In genomic region chr17:61554209-61554608, GRCh38 we compare ENCODE assay signal across 33 cellular contexts. TPM values are rescaled to one million over a fixed set of nuclear protein-coding genes. Genes with fewer than 3 reads are reported as not detected.
"Had no signal": no experiment of that assay in that cellular context is flagged by ENCODE, and none has a peak within 500 bp of the region (broad histone marks: within the 10 kb centered on the region; RNA-seq: fewer than 3 reads in every experiment).

No MANE protein-coding gene starts in this region.

- H3K4me3 ChIP-seq: ascending aorta, cardiac muscle cell, Peyer's patch had no signal

- ATAC-seq: activated CD8-positive, alpha-beta T cell treated with anti-CD3 and anti-CD28 coated beads for 36 hours; activated T-cell treated with anti-CD3 and anti-CD28 coated beads, Interleukin-2, amount 50 U/mL, for 72 hours; activated T-helper 17 cell treated with anti-CD3 and anti-CD28 coated beads, Interleukin-2, amount 50 U/mL, for 72 hours; PC-3 had no signal

- H3K27ac ChIP-seq: ascending aorta, cardiac muscle cell, Peyer's patch had no signal

- H3K36me3 ChIP-seq: ascending aorta, cardiac muscle cell, Peyer's patch had no signal

- DNase-seq: activated CD4-positive, alpha-beta T cell treated with anti-CD3 and anti-CD28 coated beads, Interleukin-2, amount 10 ng/mL, durations not matched to agents 24 days and 14 days; activated CD4-positive, alpha-beta T cell treated with anti-CD3 and anti-CD28 coated beads, Interleukin-2, amount 50 U/mL, for 4 hours; activated CD8-positive, alpha-beta T cell treated with anti-CD3 and anti-CD28 coated beads for 36 hours; activated effector memory CD4-positive, alpha-beta T cell treated with anti-CD3 and anti-CD28 coated beads, Interleukin-2, amount 50 U/mL, for 16 hours; activated naive CD4-positive, alpha-beta T cell; activated naive CD4-positive, alpha-beta T cell treated with anti-CD3 and anti-CD28 coated beads, Interleukin-2, amount 50 U/mL, for 16 hours; activated naive CD8-positive, alpha-beta T cell treated with anti-CD3 and anti-CD28 coated beads for 36 hours; activated T-cell treated with anti-CD3 and anti-CD28 coated beads, Interleukin-2, amount 50 U/mL, for 1 hour; activated T-cell treated with anti-CD3 and anti-CD28 coated beads, Interleukin-2, amount 50 U/mL, for 72 hours; amniotic stem cell; Karpas-422; MV-4-11; NCI-H1092; NCI-H1436 treated with DMSO at 0.1 percent for 48 hours; NCI-H1694 treated with DMSO at 0.1 percent for 48 hours; NCI-H2029 treated with DMSO at 0.1 percent for 48 hours; NCI-H2107; NCI-H2171; NCI-H446; NCI-H510A treated with DMSO at 0.1 percent for 48 hours; NCI-H526 treated with DMSO at 0.1 percent for 48 hours; NCI-H774; PC-3; Peyer's patch; RPMI8226; T1000 had no signal

- H3K4me1 ChIP-seq: ascending aorta, Peyer's patch had no signal

- H3K27me3 ChIP-seq: ascending aorta, Peyer's patch had no signal

- H3K9me3 ChIP-seq: ascending aorta, Peyer's patch had no signal

RNA-seq across cellular contexts. Expression of gene NACA2, which starts 36.8 kb away (rescaled TPM):
- total RNA-seq: activated CD4-positive, alpha-beta T cell treated with anti-CD3 and anti-CD28 coated beads, Interleukin-2, amount 10 ng/mL, durations not matched to agents 24 days and 14 days; activated CD8-positive, alpha-beta memory T cell treated with anti-CD3 and anti-CD28 coated beads for 36 hours; activated CD8-positive, alpha-beta T cell treated with anti-CD3 and anti-CD28 coated beads for 36 hours; activated naive CD8-positive, alpha-beta T cell treated with anti-CD3 and anti-CD28 coated beads for 36 hours; activated T-cell treated with anti-CD3 and anti-CD28 coated beads, Interleukin-2, amount 50 U/mL, for 72 hours; activated T-helper 17 cell treated with anti-CD3 and anti-CD28 coated beads, Interleukin-2, amount 50 U/mL, for 72 hours; ascending aorta; cardiac muscle cell; chondrocyte; MCF 10A; PC-3; Peyer's patch; T-helper 2 cell treated with Interferon-gamma antibody and Interleukin-4, amounts not matched to agents 100 ng/mL and 5 ng/mL, for 36 hours had no signal
- polyA plus RNA-seq: cardiac muscle cell had no signal
